Comparison of ENCODE assay signal across 1 cellular context in the genomic region with DNA sequence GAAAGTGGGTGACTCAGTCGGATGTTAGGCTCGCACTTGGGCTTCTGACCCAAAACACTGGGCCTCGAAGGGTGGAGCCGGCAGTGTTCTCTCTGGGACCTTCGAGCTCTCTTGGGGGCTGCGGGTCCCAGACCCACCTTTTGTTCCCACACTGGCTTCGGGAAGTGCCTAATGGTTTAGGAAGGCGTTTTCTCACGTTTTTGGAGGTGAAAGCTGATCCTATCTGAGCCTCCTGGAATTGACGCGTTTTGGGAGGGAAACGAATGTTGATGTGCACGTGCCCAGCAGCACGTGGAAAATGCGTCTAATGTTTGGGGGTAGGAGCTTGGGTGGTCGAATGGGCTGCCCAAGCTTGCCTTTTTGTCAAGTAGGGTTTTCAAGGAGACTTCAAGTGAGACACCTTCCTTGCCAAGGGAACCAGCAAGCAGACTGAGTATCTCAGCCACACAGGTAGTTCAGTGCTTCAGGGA.
A peak's percentile ranks its signal among the peaks of the same experiment; 100 is the strongest.
TF ChIP-seq lines count a peak whose summit lies in the region.

No MANE protein-coding gene starts in this region.

TF ChIP-seq in K562, 482 proteins besides CTCF, POLR2A, EP300 and RAD21 (continued from another document and continues in another):
- TF ChIP-seq, protein P1, sequence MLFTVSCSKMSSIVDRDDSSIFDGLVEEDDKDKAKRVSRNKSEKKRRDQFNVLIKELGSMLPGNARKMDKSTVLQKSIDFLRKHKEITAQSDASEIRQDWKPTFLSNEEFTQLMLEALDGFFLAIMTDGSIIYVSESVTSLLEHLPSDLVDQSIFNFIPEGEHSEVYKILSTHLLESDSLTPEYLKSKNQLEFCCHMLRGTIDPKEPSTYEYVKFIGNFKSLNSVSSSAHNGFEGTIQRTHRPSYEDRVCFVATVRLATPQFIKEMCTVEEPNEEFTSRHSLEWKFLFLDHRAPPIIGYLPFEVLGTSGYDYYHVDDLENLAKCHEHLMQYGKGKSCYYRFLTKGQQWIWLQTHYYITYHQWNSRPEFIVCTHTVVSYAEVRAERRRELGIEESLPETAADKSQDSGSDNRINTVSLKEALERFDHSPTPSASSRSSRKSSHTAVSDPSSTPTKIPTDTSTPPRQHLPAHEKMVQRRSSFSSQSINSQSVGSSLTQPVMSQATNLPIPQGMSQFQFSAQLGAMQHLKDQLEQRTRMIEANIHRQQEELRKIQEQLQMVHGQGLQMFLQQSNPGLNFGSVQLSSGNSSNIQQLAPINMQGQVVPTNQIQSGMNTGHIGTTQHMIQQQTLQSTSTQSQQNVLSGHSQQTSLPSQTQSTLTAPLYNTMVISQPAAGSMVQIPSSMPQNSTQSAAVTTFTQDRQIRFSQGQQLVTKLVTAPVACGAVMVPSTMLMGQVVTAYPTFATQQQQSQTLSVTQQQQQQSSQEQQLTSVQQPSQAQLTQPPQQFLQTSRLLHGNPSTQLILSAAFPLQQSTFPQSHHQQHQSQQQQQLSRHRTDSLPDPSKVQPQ (CRISPR knock-in tag; IDR thresholded peaks at IDR 0.05; ENCODE audit: borderline replicate concordance): no peak
- TF ChIP-seq, protein P2, sequence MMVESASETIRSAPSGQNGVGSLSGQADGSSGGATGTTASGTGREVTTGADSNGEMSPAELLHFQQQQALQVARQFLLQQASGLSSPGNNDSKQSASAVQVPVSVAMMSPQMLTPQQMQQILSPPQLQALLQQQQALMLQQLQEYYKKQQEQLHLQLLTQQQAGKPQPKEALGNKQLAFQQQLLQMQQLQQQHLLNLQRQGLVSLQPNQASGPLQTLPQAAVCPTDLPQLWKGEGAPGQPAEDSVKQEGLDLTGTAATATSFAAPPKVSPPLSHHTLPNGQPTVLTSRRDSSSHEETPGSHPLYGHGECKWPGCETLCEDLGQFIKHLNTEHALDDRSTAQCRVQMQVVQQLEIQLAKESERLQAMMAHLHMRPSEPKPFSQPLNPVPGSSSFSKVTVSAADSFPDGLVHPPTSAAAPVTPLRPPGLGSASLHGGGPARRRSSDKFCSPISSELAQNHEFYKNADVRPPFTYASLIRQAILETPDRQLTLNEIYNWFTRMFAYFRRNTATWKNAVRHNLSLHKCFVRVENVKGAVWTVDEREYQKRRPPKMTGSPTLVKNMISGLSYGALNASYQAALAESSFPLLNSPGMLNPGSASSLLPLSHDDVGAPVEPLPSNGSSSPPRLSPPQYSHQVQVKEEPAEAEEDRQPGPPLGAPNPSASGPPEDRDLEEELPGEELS (CRISPR knock-in tag; IDR thresholded peaks at IDR 0.05; ENCODE audit: borderline replicate concordance): peak; percentile 64; the same call in 1 of the 2 replicates
- TF ChIP-seq ZBED1 (IDR thresholded peaks at IDR 0.05): no peak
- TF ChIP-seq, protein P3, sequence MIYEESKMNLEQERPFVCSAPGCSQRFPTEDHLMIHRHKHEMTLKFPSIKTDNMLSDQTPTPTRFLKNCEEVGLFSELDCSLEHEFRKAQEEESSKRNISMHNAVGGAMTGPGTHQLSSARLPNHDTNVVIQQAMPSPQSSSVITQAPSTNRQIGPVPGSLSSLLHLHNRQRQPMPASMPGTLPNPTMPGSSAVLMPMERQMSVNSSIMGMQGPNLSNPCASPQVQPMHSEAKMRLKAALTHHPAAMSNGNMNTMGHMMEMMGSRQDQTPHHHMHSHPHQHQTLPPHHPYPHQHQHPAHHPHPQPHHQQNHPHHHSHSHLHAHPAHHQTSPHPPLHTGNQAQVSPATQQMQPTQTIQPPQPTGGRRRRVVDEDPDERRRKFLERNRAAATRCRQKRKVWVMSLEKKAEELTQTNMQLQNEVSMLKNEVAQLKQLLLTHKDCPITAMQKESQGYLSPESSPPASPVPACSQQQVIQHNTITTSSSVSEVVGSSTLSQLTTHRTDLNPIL (CRISPR knock-in tag; IDR thresholded peaks at IDR 0.05): no peak
- TF ChIP-seq RNF2 (IDR thresholded peaks at IDR 0.05): peak; percentile 60; the same call in 1 of the 2 replicates
- peak; percentile 60 for TF ChIP-seq NFE2 (IDR thresholded peaks at IDR 0.05; ENCODE audit: low read depth)
- TF ChIP-seq, protein P4, sequence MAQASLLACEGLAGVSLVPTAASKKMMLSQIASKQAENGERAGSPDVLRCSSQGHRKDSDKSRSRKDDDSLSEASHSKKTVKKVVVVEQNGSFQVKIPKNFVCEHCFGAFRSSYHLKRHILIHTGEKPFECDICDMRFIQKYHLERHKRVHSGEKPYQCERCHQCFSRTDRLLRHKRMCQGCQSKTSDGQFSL (CRISPR knock-in tag; IDR thresholded peaks at IDR 0.05): 0 out of 2 replicates have a peak, but pooled peaks have one; percentile 22
- TF ChIP-seq, protein P4 (tag; IDR thresholded peaks at IDR 0.05): no peak
- TF ChIP-seq, protein P5, sequence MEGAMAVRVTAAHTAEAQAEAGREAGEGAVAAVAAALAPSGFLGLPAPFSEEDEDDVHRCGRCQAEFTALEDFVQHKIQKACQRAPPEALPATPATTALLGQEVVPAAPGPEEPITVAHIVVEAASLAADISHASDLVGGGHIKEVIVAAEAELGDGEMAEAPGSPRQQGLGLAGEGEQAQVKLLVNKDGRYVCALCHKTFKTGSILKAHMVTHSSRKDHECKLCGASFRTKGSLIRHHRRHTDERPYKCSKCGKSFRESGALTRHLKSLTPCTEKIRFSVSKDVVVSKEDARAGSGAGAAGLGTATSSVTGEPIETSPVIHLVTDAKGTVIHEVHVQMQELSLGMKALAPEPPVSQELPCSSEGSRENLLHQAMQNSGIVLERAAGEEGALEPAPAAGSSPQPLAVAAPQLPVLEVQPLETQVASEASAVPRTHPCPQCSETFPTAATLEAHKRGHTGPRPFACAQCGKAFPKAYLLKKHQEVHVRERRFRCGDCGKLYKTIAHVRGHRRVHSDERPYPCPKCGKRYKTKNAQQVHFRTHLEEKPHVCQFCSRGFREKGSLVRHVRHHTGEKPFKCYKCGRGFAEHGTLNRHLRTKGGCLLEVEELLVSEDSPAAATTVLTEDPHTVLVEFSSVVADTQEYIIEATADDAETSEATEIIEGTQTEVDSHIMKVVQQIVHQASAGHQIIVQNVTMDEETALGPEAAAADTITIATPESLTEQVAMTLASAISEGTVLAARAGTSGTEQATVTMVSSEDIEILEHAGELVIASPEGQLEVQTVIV (CRISPR knock-in tag; IDR thresholded peaks at IDR 0.05; ENCODE audit: borderline replicate concordance): no peak
- TF ChIP-seq ZNF146 (CRISPR knock-in tag; IDR thresholded peaks at IDR 0.05; ENCODE audit: unreplicated experiment): no peak
- no peak for TF ChIP-seq ZNF224 (CRISPR knock-in tag; IDR thresholded peaks at IDR 0.05)
- TF ChIP-seq ETV6 (IDR thresholded peaks at IDR 0.05; ENCODE audit: borderline replicate concordance in 1 of 2, low read depth in 2 of 2, low read length in 1 of 2): no peak
- peak; percentile 56; the same call in 1 of the 2 replicates for TF ChIP-seq ETV6 (CRISPR knock-in tag; IDR thresholded peaks at IDR 0.05; ENCODE audit: borderline replicate concordance)
- peak in 1 of 2 experiments; percentile 95; a peak in 2 of 3 replicates for TF ChIP-seq CBX3 (IDR thresholded peaks at IDR 0.05; ENCODE audit: borderline replicate concordance in 1 of 2, low read length in 2 of 2)
- TF ChIP-seq ZNF644 (tag; IDR thresholded peaks at IDR 0.05; ENCODE audit: low read depth): no peak
- TF ChIP-seq PRMT5 (CRISPR knock-in tag; IDR thresholded peaks at IDR 0.05): no peak
- peak; percentile 67; the same call in 1 of the 2 replicates for TF ChIP-seq HMGXB4 (CRISPR knock-in tag; IDR thresholded peaks at IDR 0.05)
- no peak for TF ChIP-seq ZNF696 (CRISPR knock-in tag; conservative IDR thresholded peaks at IDR 0.05)
- no peak for TF ChIP-seq NR0B1 (IDR thresholded peaks at IDR 0.05; ENCODE audit: partially characterized antibody)
- TF ChIP-seq HES1 (IDR thresholded peaks at IDR 0.05; ENCODE audit: low read depth): no peak
- TF ChIP-seq MCM3 (IDR thresholded peaks at IDR 0.05): no peak
- TF ChIP-seq HNRNPH1 (optimal IDR thresholded peaks at IDR 0.05; ENCODE audit: low read depth, low read length): no peak
- TF ChIP-seq ZNF584 (CRISPR knock-in tag; IDR thresholded peaks at IDR 0.05; ENCODE audit: low read depth): no peak
- no peak for TF ChIP-seq NR2F6 (CRISPR knock-in tag; IDR thresholded peaks at IDR 0.05)
- no peak for TF ChIP-seq MYC (IDR thresholded peaks at IDR 0.05; ENCODE audit: low read depth, low read length)
- TF ChIP-seq MYC (CRISPR knock-in tag; IDR thresholded peaks at IDR 0.05; ENCODE audit: borderline replicate concordance, low read depth): no peak
- no peak for TF ChIP-seq YBX1 (IDR thresholded peaks at IDR 0.05)
- TF ChIP-seq IFI16 (CRISPR knock-in tag; IDR thresholded peaks at IDR 0.05): no peak
- no peak for TF ChIP-seq MYBL2 (IDR thresholded peaks at IDR 0.05; ENCODE audit: low read depth)
- TF ChIP-seq MYBL2 (CRISPR knock-in tag; IDR thresholded peaks at IDR 0.05; ENCODE audit: borderline replicate concordance): no peak
- no peak for TF ChIP-seq TCF3 (CRISPR knock-in tag; IDR thresholded peaks at IDR 0.05)
- no peak for TF ChIP-seq MECOM (CRISPR knock-in tag; IDR thresholded peaks at IDR 0.05)
- no peak for TF ChIP-seq ZNF444 (CRISPR knock-in tag; IDR thresholded peaks at IDR 0.05)
- TF ChIP-seq SRSF3 (IDR thresholded peaks at IDR 0.05; ENCODE audit: insufficient read depth, low read length): no peak
- no peak for TF ChIP-seq GTF2E2 (tag; IDR thresholded peaks at IDR 0.05)
- no peak for TF ChIP-seq ZNF24 (IDR thresholded peaks at IDR 0.05)
- peak; percentile 85 for TF ChIP-seq BHLHE40 (IDR thresholded peaks at IDR 0.05; ENCODE audit: low read length)
- no peak for TF ChIP-seq ARID2 (IDR thresholded peaks at IDR 0.05)
- no peak for TF ChIP-seq ZNF75A (CRISPR knock-in tag; IDR thresholded peaks at IDR 0.05)
- TF ChIP-seq SP2 (IDR thresholded peaks at IDR 0.05; ENCODE audit: extremely low read depth, low read depth, low read length, poor library complexity, severe bottlenecking): no peak
- TF ChIP-seq SRSF9 (IDR thresholded peaks at IDR 0.05; ENCODE audit: borderline replicate concordance, low read depth, low read length): no peak
- no peak for TF ChIP-seq ZNF23 (CRISPR knock-in tag; IDR thresholded peaks at IDR 0.05)
- TF ChIP-seq SLC30A9 (CRISPR knock-in tag; IDR thresholded peaks at IDR 0.05): no peak
- TF ChIP-seq DACH1 (IDR thresholded peaks at IDR 0.05; ENCODE audit: partially characterized antibody): no peak
- TF ChIP-seq, protein P6, sequence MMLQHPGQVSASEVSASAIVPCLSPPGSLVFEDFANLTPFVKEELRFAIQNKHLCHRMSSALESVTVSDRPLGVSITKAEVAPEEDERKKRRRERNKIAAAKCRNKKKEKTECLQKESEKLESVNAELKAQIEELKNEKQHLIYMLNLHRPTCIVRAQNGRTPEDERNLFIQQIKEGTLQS (IDR thresholded peaks at IDR 0.05): peak; percentile 72
- TF ChIP-seq, protein P6 (CRISPR knock-in tag; conservative IDR thresholded peaks at IDR 0.05): no peak; the same call in 1 of the 2 replicates
- TF ChIP-seq USF1 (CRISPR knock-in tag; IDR thresholded peaks at IDR 0.05): peak; percentile 82
- TF ChIP-seq ZNF3 (CRISPR knock-in tag; IDR thresholded peaks at IDR 0.05): no peak
- TF ChIP-seq ZNF77 (CRISPR knock-in tag; IDR thresholded peaks at IDR 0.05): no peak
- TF ChIP-seq PTRF (tag; IDR thresholded peaks at IDR 0.05): no peak
- TF ChIP-seq CBFA2T3 (IDR thresholded peaks at IDR 0.05): no peak
- no peak for TF ChIP-seq CCNT2 (IDR thresholded peaks at IDR 0.05; ENCODE audit: borderline replicate concordance, extremely low read depth, insufficient read length, low read depth, low read length)
